Comparison of ENCODE assay signal across 6 cellular contexts in the genomic region with DNA sequence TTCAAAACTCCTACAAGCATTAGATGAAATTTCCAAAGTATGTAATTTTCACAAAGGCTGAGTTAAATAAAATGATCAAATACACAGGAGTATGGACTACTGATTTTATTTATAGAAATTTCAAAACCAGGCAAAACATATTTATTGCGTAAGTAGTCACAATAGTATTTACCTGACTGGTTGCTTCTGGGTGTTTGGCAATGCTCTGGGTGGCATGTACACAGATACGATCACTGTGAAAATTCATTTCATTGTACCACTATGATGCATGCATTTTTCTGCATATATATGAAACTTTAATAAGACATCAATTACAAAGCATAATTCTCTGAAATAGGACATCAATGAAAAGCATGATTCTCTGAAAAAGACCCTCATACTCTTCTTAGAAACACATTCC.
"Had no signal": no experiment of that assay in that cellular context is flagged by ENCODE, and none has a peak within 500 bp of the region (broad histone marks: within the 10 kb centered on the region; RNA-seq: fewer than 3 reads in every experiment).

No MANE protein-coding gene starts in this region.

- H3K9me3 Mint-ChIP-seq: GM23338, H9 had no signal

- H3K27ac ChIP-seq: HL-60 had no signal

- H3K4me2 ChIP-seq: GM23338 had no signal

- H3K4me1 Mint-ChIP-seq: GM23338, H9 had no signal

- H3K27ac Mint-ChIP-seq: GM23338, H9 had no signal

- ATAC-seq: GM23338, HepG2, K562 had no signal

- DNase-seq: H9, HCEC 1CT had no signal

- H3K4me3 ChIP-seq: GM23338, K562 had no signal

- H3K4me3 Mint-ChIP-seq: GM23338, H9 had no signal
